In genomic region chr10:6070647-6071046, GRCh38 we compare ENCODE assay signal across 11 cellular contexts. TPM values are rescaled to one million over a fixed set of nuclear protein-coding genes. Genes with fewer than 3 reads are reported as not detected.
DNase-seq lines count a peak whose midpoint lies in the region; TF ChIP-seq lines count a peak whose summit lies in the region.
"Had no signal": no experiment of that assay in that cellular context is flagged by ENCODE, and none has a peak within 500 bp of the region (broad histone marks: within the 10 kb centered on the region; RNA-seq: fewer than 3 reads in every experiment).

No MANE protein-coding gene starts in this region.

- no peak overlapping the region for H3K4me3 ChIP-seq in OCI-LY3 (ENCODE audit: low read length)
- H3K4me3 ChIP-seq: thoracic aorta had no signal

- H3K27me3 Mint-ChIP-seq in CD14-positive monocyte (ENCODE audit: low read depth in 3 of 3) = peaks cover 0 to 7% (median 6%) of the 10 kb centered on the region in 3 donors

- peak overlapping the region; percentile 99 for H3K27ac ChIP-seq in OCI-LY3 (ENCODE audit: low read length)
- H3K27ac ChIP-seq: thoracic aorta had no signal

- H3K4me2 ChIP-seq in OCI-LY3 (ENCODE audit: low read length) = peak overlapping the region; percentile 68

- peak overlapping the region in 4 of 7 donors; percentile 26 to 58 (median 38) for H3K27ac Mint-ChIP-seq in CD14-positive monocyte

- H3K9me3 ChIP-seq in OCI-LY3 (ENCODE audit: insufficient read depth, low read length) = peaks cover 5% of the 10 kb centered on the region; the same call in 1 of the 2 replicates
- H3K9me3 ChIP-seq: thoracic aorta had no signal

- H3K36me3 ChIP-seq in OCI-LY3 (replicated peaks; ENCODE audit: low read depth, low read length) = no peaks in the 10 kb centered on the region
- H3K36me3 ChIP-seq: thoracic aorta had no signal

- no peak overlapping the region for H2AFZ ChIP-seq in OCI-LY3 (ENCODE audit: low read depth, low read length)

- 0 out of 2 replicates have a peak overlapping the region, but pooled peaks have one; percentile 62 for H3K9ac ChIP-seq in OCI-LY3 (ENCODE audit: low read length)

- H3K4me3 Mint-ChIP-seq in CD14-positive monocyte = no peak overlapping the region

- peaks cover 0 to 8% of the 10 kb centered on the region in 2 donors for H3K36me3 Mint-ChIP-seq in CD14-positive monocyte

- DNase-seq in CD14-positive monocyte (ENCODE audit: low spot score) (peak; percentile 67), NCI-H446 (lab: John Stamatoyannopoulos, UW) (no peak), iPS-NIHi11 (ENCODE audit: low spot score) (no peak), activated gamma-delta T cell (lab: John Stamatoyannopoulos, UW) (no peak), LoVo (ENCODE audit: low spot score) (no peak)
- DNase-seq in activated naive CD4-positive, alpha-beta T cell treated with Interleukin-2 at 50 U/mL for 16 hours = peak; percentile 78
- peak; percentile 89 for DNase-seq in stimulated activated CD4-positive, alpha-beta T cell treated with anti-CD3 and anti-CD28 coated beads, Interleukin-15, amount 100 ng/mL, for 24 hours
- DNase-seq: NCI-H82 had no signal

- H3K27me3 ChIP-seq in OCI-LY3 (ENCODE audit: low read depth, low read length) = no peaks in the 10 kb centered on the region

- TF ChIP-seq CTCF in CD14-positive monocyte (IDR thresholded peaks at IDR 0.05) = no peak
- TF ChIP-seq CTCF in OCI-LY3 (IDR thresholded peaks at IDR 0.05; ENCODE audit: low read depth, low read length) = no peak

- H3K79me2 ChIP-seq in OCI-LY3 (ENCODE audit: low read length) = no peaks in the 10 kb centered on the region

- no peaks in the 10 kb centered on the region for H4K20me1 ChIP-seq in OCI-LY3 (ENCODE audit: insufficient read depth, low read length)

- H3K9me3 Mint-ChIP-seq in CD14-positive monocyte = peaks cover 0 to 4% (median 0%) of the 10 kb centered on the region in 7 donors

- peaks cover 73% of the 10 kb centered on the region for H3K4me1 ChIP-seq in OCI-LY3 (ENCODE audit: low read length)

- intact Hi-C loops in CD14-positive monocyte (cut with micrococcal nuclease) = no loop called here

- peaks cover 78% of the 10 kb centered on the region for H3K4me1 Mint-ChIP-seq in CD14-positive monocyte

RNA-seq across cellular contexts. Expression of gene IL2RA, which starts 8.5 kb away (rescaled TPM):
- under 1 TPM in 1 of 2 donors, not detected in 1; 0.06 TPM for polyA plus RNA-seq in CD14-positive monocyte
- polyA plus RNA-seq: BJ had no signal

RNA-seq across cellular contexts. Expression of gene RBM17, which starts 18.2 kb away (rescaled TPM):
- 10 to 100 TPM; 44.5 to 51.4 TPM for polyA plus RNA-seq in CD14-positive monocyte

Comparison
In these comparisons a context has a peak if more than half of its experiments do, and no peak if none do; other contexts are left out.
1. DNase-seq: peak in CD14-positive monocyte (single experiment), activated naive CD4-positive, alpha-beta T cell treated with Interleukin-2 at 50 U/mL for 16 hours (single experiment) and stimulated activated CD4-positive, alpha-beta T cell treated with anti-CD3 and anti-CD28 coated beads, Interleukin-15, amount 100 ng/mL, for 24 hours (single experiment); none in NCI-H446 (0 of 2), iPS-NIHi11 (single experiment), activated gamma-delta T cell (single experiment) and LoVo (single experiment).